ENCODE assay signal across 22 cellular contexts in the genomic region with DNA sequence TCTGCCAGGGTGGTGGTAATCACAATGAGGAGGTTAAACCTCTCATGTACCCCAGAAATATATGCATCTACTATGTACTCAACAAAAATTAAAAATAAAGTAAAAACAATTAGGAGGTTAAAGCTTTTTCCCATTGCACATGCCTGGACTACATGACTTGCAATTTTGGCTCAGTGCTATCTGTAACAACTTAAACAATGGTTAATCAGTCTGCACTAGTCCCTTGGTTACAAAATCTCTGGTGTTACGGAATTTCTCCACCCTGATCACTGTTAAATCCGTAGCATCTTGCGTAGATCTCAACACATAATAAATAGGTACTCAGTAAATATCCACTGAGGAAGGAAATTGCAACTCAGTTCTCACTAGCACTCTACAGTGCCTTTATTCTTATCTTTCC.
"Had no signal": no experiment of that assay in that cellular context is flagged by ENCODE, and none has a peak within 500 bp of the region (broad histone marks: within the 10 kb centered on the region; RNA-seq: fewer than 3 reads in every experiment).

No MANE protein-coding gene starts in this region.

- H3K4me2 ChIP-seq: smooth muscle cell had no signal

- DNase-seq: cerebellar nuclear complex; cortex of kidney; effector memory CD8-positive, alpha-beta T cell; foreskin melanocyte; left ventricle myocardium superior; natural killer cell; pancreas; retina; stimulated activated CD4-positive, alpha-beta T cell treated with anti-CD3 and anti-CD28 coated beads, Interleukin-12 subunit alpha, Interleukin-12 subunit beta, amount 100 ng/mL, for 4 hours; stimulated activated CD4-positive, alpha-beta T cell treated with anti-CD3 and anti-CD28 coated beads, Interleukin-1b, Interleukin-23, amount 100 ng/mL, for 48 hours; stimulated activated CD4-positive, alpha-beta T cell treated with anti-CD3 and anti-CD28 coated beads, Interleukin-4, amount 100 ng/mL, for 1 hour; stimulated activated CD8-positive, alpha-beta memory T cell treated with anti-CD3 and anti-CD28 coated beads, Interleukin-4, amount 100 ng/mL, for 48 hours; stimulated activated naive CD4-positive, alpha-beta T cell; stomach; thyroid gland; trophoblast cell had no signal

- H3K27ac Mint-ChIP-seq: effector memory CD8-positive, alpha-beta T cell; memory B cell; natural killer cell had no signal

- H3K4me3 ChIP-seq: lung, pancreas, smooth muscle cell, stomach, thyroid gland had no signal

- FAIRE-seq: endometrium, keratinocyte, pancreas had no signal

- H3K9me3 ChIP-seq: pancreas, stomach, thyroid gland had no signal

- H3K4me1 Mint-ChIP-seq: memory B cell, natural killer cell had no signal

- H3K36me3 ChIP-seq: pancreas had no signal

- H3K4me1 ChIP-seq: pancreas had no signal

- ATAC-seq: effector memory CD8-positive, alpha-beta T cell; left ventricle myocardium superior; natural killer cell; pancreas; sciatic nerve had no signal

- H3K27me3 ChIP-seq: pancreas, stomach, thyroid gland had no signal

- H3K27me3 Mint-ChIP-seq: effector memory CD8-positive, alpha-beta T cell; memory B cell had no signal

- H3K36me3 Mint-ChIP-seq: natural killer cell had no signal

- H3K4me3 Mint-ChIP-seq: effector memory CD8-positive, alpha-beta T cell; memory B cell; natural killer cell had no signal

- H3K27ac ChIP-seq: pancreas, stomach had no signal
